ENCODE assay signal across 8 cellular contexts in the genomic region with DNA sequence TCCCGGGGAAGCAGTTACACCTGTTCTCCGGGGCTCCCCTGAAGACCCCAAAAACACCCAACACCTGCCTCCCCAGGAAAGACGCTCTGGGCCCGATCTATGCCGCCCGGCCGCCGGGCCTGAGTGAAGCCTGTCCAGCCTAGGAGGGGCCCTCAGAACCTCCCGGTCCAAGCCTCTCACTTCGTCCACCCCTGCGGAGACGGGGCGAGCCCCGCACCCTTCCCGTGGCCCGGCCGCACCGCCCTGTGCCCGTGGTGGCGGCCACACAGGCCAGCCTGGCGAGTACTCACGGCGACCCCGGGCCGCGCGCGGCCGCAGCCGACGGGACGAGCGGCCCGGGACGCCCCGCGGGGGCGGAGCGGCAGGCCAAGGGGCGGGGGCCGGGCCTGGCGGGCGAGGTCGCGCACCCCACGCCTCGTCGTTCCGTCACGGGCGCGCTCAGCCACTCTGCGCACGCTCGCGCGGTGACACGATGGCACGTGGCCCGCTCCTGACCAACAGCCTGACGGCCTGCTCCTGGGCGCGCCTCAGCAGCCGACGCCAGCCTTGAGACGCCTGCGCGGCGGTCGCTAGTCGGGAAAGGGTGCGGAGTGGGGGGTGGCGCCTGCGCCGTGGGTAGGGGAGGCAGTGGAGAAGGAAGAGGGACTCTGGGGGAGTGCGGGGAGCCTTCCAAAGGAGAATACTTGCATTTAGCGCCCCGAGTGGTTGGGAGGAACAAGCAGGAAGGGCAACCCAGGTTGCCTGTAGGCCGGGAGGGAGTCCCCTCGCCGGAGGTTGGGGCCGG. TPM values are rescaled to one million over a fixed set of nuclear protein-coding genes. Genes with fewer than 3 reads are reported as not detected.
DNase-seq lines count a peak whose midpoint lies in the region; ATAC-seq, FAIRE-seq and TF ChIP-seq lines count a peak whose summit lies in the region.

A gene with protein sequence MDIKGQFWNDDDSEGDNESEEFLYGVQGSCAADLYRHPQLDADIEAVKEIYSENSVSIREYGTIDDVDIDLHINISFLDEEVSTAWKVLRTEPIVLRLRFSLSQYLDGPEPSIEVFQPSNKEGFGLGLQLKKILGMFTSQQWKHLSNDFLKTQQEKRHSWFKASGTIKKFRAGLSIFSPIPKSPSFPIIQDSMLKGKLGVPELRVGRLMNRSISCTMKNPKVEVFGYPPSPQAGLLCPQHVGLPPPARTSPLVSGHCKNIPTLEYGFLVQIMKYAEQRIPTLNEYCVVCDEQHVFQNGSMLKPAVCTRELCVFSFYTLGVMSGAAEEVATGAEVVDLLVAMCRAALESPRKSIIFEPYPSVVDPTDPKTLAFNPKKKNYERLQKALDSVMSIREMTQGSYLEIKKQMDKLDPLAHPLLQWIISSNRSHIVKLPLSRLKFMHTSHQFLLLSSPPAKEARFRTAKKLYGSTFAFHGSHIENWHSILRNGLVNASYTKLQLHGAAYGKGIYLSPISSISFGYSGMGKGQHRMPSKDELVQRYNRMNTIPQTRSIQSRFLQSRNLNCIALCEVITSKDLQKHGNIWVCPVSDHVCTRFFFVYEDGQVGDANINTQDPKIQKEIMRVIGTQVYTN (minus strand): TSS at position 342 of the 784 bp plus-strand sequence. CDS start 5,077 bp downstream, outside the sequence.

- H3K4me3 ChIP-seq in BJ (ENCODE audit: low read depth, low read length): peak within 1 kb of the TSS; percentile 88

- no peaks in the 10 kb centered on the region; the same call in 1 of the 2 replicates for H3K36me3 ChIP-seq in BJ (ENCODE audit: control insufficient read depth, insufficient read depth, low read length)

- DNase-seq in BJ (ENCODE audit: low read depth) (peak; percentile 93), GM19239 (ENCODE audit: insufficient read length, low spot score) (peak; percentile 96), NCI-H526 (lab: John Stamatoyannopoulos, UW) (peak; percentile 97 to 98), dedifferentiated amniotic fluid mesenchymal stem cell (ENCODE audit: extremely low spot score) (peak; percentile 96), left lobe of liver (ENCODE audit: low spot score) (peak; percentile 96)
- DNase-seq in activated CD4-positive, alpha-beta T cell treated with anti-CD3 and anti-CD28 coated beads, Interleukin-2, amount 50 U/mL, for 1 hour: peak; percentile 98
- peak; percentile 99 for DNase-seq in stimulated activated CD4-positive, alpha-beta T cell treated with anti-CD3 and anti-CD28 coated beads, Interleukin-2, amount 100 ng/mL, for 4 hours (ENCODE audit: low read depth)

- peak; percentile 69 for TF ChIP-seq CTCF in BJ (IDR thresholded peaks at IDR 0.05; ENCODE audit: insufficient read depth, low read depth, low read length)

- CTCF ChIA-PET in BJ (lab: Yijun Ruan, JAX): interaction anchor here (0.6 to 2.8 kb wide), 5 partner anchors 13 to 116 kb away, joined by 3 to 16 read pairs (median 6); no protein-coding TSS in a partner anchor

- POLR2A ChIA-PET in BJ (lab: Charles Lee): no interaction called here

- no peaks in the 10 kb centered on the region for H3K27me3 ChIP-seq in BJ (ENCODE audit: control insufficient read depth, insufficient read depth, low read length)

- ATAC-seq in HG03457 (IDR thresholded peaks at IDR 0.05; ENCODE audit: unreplicated experiment) (peak; percentile 90), left lobe of liver (peak; percentile 94)

- FAIRE-seq in GM19239 (lab: Jason Lieb, UNC): peak; percentile 89

RNA-seq across cellular contexts. Expression of the gene that starts here (rescaled TPM):
- 69.7 and 73.4 TPM in 2 replicates for polyA plus RNA-seq in BJ (2011; rRNA removed)
- 27.0 and 27.8 TPM in 2 replicates for polyA minus RNA-seq in BJ (2011; rRNA and poly(A)+ RNA removed)
- 20.1 TPM for total RNA-seq in left lobe of liver

Comparison
In these comparisons a context has a peak if more than half of its experiments do, and no peak if none do; other contexts are left out.
1. Peak in every context shown above with its lines: DNase-seq, ATAC-seq and H3K4me3 ChIP-seq.